26 cellular contexts compared by ENCODE assay signal in genomic region chr4:156052116-156052515, GRCh38.
"Had no signal": no experiment of that assay in that cellular context is flagged by ENCODE, and none has a peak within 500 bp of the region (broad histone marks: within the 10 kb centered on the region; RNA-seq: fewer than 3 reads in every experiment).

No MANE protein-coding gene starts in this region.

- H3K9me3 Mint-ChIP-seq: natural killer cell treated with Interleukin-12 subunit alpha and Interleukin-12 subunit beta and Interleukin-15 and Interleukin-18, amount 100 ng/mL, for 72 hours; stimulated activated memory B cell treated with anti-CD40 and anti-IgM and Interleukin-4, amounts not matched to agents 10 μg/mL and 1 μg/mL and 100 μg/mL, for 72 hours; stimulated activated naive CD8-positive, alpha-beta T cell treated with anti-CD3 and anti-CD28 coated beads, Interleukin-15, amount 100 ng/mL, for 72 hours had no signal

- H3K4me3 Mint-ChIP-seq: immature natural killer cell; memory B cell; naive thymus-derived CD4-positive, alpha-beta T cell; natural killer cell treated with Interleukin-12 subunit alpha and Interleukin-12 subunit beta and Interleukin-15 and Interleukin-18, amount 100 ng/mL, for 72 hours; stimulated activated memory B cell treated with anti-CD40 and anti-IgM and Interleukin-4, amounts not matched to agents 10 μg/mL and 1 μg/mL and 100 μg/mL, for 72 hours; stimulated activated naive CD8-positive, alpha-beta T cell treated with anti-CD3 and anti-CD28 coated beads, Interleukin-15, amount 100 ng/mL, for 72 hours had no signal

- H3K4me3 ChIP-seq: left ventricle myocardium inferior, lung, mucosa of descending colon, ovary, right atrium auricular region, right lobe of liver, smooth muscle cell, tibial nerve, upper lobe of left lung, vagina had no signal

- H3K36me3 Mint-ChIP-seq: immature natural killer cell; memory B cell; naive thymus-derived CD4-positive, alpha-beta T cell; natural killer cell treated with Interleukin-12 subunit alpha and Interleukin-12 subunit beta and Interleukin-15 and Interleukin-18, amount 100 ng/mL, for 72 hours; stimulated activated memory B cell treated with anti-CD40 and anti-IgM and Interleukin-4, amounts not matched to agents 10 μg/mL and 1 μg/mL and 100 μg/mL, for 72 hours had no signal

- H3K27ac Mint-ChIP-seq: immature natural killer cell; memory B cell; naive thymus-derived CD4-positive, alpha-beta T cell; natural killer cell treated with Interleukin-12 subunit alpha and Interleukin-12 subunit beta and Interleukin-15 and Interleukin-18, amount 100 ng/mL, for 72 hours; progenitor cell of endocrine pancreas; stimulated activated memory B cell treated with anti-CD40 and anti-IgM and Interleukin-4, amounts not matched to agents 10 μg/mL and 1 μg/mL and 100 μg/mL, for 72 hours; stimulated activated naive CD8-positive, alpha-beta T cell treated with anti-CD3 and anti-CD28 coated beads, Interleukin-15, amount 100 ng/mL, for 72 hours had no signal

- H3K27me3 Mint-ChIP-seq: memory B cell; naive thymus-derived CD4-positive, alpha-beta T cell; natural killer cell treated with Interleukin-12 subunit alpha and Interleukin-12 subunit beta and Interleukin-15 and Interleukin-18, amount 100 ng/mL, for 72 hours; progenitor cell of endocrine pancreas; stimulated activated memory B cell treated with anti-CD40 and anti-IgM and Interleukin-4, amounts not matched to agents 10 μg/mL and 1 μg/mL and 100 μg/mL, for 72 hours; stimulated activated naive CD8-positive, alpha-beta T cell treated with anti-CD3 and anti-CD28 coated beads, Interleukin-15, amount 100 ng/mL, for 72 hours had no signal

- H3K27me3 ChIP-seq: ovary, right atrium auricular region, right lobe of liver, tibial nerve, upper lobe of left lung, vagina had no signal

- H3K27ac ChIP-seq: left ventricle myocardium inferior, ovary, right atrium auricular region, right lobe of liver, tibial nerve, upper lobe of left lung, vagina had no signal

- FAIRE-seq: islet of Langerhans had no signal

- H3K9me3 ChIP-seq: left ventricle myocardium inferior, mucosa of descending colon, ovary, right atrium auricular region, right lobe of liver, tibial nerve, upper lobe of left lung, vagina had no signal

- ATAC-seq: mucosa of descending colon; naive thymus-derived CD4-positive, alpha-beta T cell; natural killer cell treated with Interleukin-12 subunit alpha and Interleukin-12 subunit beta and Interleukin-15 and Interleukin-18, amount 100 ng/mL, for 72 hours; right lobe of liver; stimulated activated memory B cell treated with anti-CD40 and anti-IgM and Interleukin-4, amounts not matched to agents 10 μg/mL and 1 μg/mL and 100 μg/mL, for 72 hours; stimulated activated naive CD8-positive, alpha-beta T cell treated with anti-CD3 and anti-CD28 coated beads, Interleukin-15, amount 100 ng/mL, for 72 hours had no signal

- DNase-seq: hypothalamus; immature natural killer cell; left ventricle myocardium inferior; midbrain; mucosa of descending colon; naive thymus-derived CD4-positive, alpha-beta T cell; ovary; right lobe of liver; stimulated activated CD4-positive, alpha-beta T cell treated with anti-CD3 and anti-CD28 coated beads, Interleukin-1b, Interleukin-23, amount 100 ng/mL, for 48 hours; stimulated activated CD4-positive, alpha-beta T cell treated with anti-CD3 and anti-CD28 coated beads, Interleukin-2, amount 100 ng/mL, for 48 hours; stimulated activated CD4-positive, alpha-beta T cell treated with anti-CD3 and anti-CD28 coated beads, Interleukin-4, amount 100 ng/mL, for 4 hours; stimulated activated CD8-positive, alpha-beta memory T cell treated with anti-CD3 and anti-CD28 coated beads, Interleukin-4, amount 100 ng/mL, for 48 hours; stimulated activated naive CD4-positive, alpha-beta T cell treated with Interleukin-2 at 50 U/mL for 16 hours; stimulated activated naive CD8-positive, alpha-beta T cell treated with anti-CD3 and anti-CD28 coated beads, Interleukin-15, amount 100 ng/mL, for 72 hours; substantia nigra; upper lobe of left lung had no signal

- H3K4me1 Mint-ChIP-seq: immature natural killer cell; memory B cell; naive thymus-derived CD4-positive, alpha-beta T cell; stimulated activated memory B cell treated with anti-CD40 and anti-IgM and Interleukin-4, amounts not matched to agents 10 μg/mL and 1 μg/mL and 100 μg/mL, for 72 hours; stimulated activated naive CD8-positive, alpha-beta T cell treated with anti-CD3 and anti-CD28 coated beads, Interleukin-15, amount 100 ng/mL, for 72 hours had no signal

- H3K36me3 ChIP-seq: left ventricle myocardium inferior, ovary, right atrium auricular region, right lobe of liver, tibial nerve, upper lobe of left lung, vagina had no signal
